2 cellular contexts compared by ENCODE assay signal in the genomic region with DNA sequence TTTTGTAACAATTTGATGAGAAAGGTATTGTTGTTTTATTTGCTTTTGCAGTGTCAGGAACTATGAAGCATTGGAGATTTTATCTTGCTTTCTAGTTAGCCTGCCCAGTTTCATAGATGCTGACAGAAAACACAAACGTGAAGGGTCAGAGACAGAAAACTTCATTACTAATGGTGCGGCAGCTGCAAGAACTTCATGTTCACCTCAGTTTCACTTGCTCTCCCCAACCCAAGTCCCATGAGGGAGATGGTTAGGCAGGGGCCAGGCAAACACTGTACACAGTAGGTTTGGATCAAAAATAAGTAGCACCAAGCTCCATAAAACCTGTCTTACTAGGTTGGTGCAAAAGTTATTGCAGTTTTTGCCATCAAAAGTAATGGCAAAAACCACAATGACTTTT.
TF ChIP-seq lines count a peak whose summit lies in the region.

No MANE protein-coding gene starts in this region.

TF ChIP-seq in K562, 482 proteins besides CTCF, POLR2A, EP300 and RAD21 (continued from another document):
- TF ChIP-seq, protein P1, sequence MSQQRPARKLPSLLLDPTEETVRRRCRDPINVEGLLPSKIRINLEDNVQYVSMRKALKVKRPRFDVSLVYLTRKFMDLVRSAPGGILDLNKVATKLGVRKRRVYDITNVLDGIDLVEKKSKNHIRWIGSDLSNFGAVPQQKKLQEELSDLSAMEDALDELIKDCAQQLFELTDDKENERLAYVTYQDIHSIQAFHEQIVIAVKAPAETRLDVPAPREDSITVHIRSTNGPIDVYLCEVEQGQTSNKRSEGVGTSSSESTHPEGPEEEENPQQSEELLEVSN (IDR thresholded peaks at IDR 0.05; ENCODE audit: borderline replicate concordance in 1 of 2, extremely low read depth in 1 of 2, insufficient read depth in 1 of 2, insufficient read length in 1 of 2, low read depth in 1 of 2, low read length in 1 of 2, poor library complexity in 1 of 2, severe bottlenecking in 1 of 2) = no peak
- TF ChIP-seq FOXP1 (CRISPR knock-in tag; IDR thresholded peaks at IDR 0.05) (no peak), JUND (IDR thresholded peaks at IDR 0.05; ENCODE audit: borderline replicate concordance, low read depth, low read length) (no peak), JUND (tag; IDR thresholded peaks at IDR 0.05; ENCODE audit: borderline replicate concordance, low read depth, low read length) (no peak), MLX (CRISPR knock-in tag; conservative IDR thresholded peaks at IDR 0.05) (no peak), NFYB (IDR thresholded peaks at IDR 0.05; ENCODE audit: extremely low read depth, insufficient read length) (no peak), ZBTB12 (CRISPR knock-in tag; IDR thresholded peaks at IDR 0.05) (no peak)

TF ChIP-seq in SK-N-SH, 30 proteins besides CTCF, POLR2A, EP300 and RAD21 (continued from another document):
- TF ChIP-seq, protein P2, sequence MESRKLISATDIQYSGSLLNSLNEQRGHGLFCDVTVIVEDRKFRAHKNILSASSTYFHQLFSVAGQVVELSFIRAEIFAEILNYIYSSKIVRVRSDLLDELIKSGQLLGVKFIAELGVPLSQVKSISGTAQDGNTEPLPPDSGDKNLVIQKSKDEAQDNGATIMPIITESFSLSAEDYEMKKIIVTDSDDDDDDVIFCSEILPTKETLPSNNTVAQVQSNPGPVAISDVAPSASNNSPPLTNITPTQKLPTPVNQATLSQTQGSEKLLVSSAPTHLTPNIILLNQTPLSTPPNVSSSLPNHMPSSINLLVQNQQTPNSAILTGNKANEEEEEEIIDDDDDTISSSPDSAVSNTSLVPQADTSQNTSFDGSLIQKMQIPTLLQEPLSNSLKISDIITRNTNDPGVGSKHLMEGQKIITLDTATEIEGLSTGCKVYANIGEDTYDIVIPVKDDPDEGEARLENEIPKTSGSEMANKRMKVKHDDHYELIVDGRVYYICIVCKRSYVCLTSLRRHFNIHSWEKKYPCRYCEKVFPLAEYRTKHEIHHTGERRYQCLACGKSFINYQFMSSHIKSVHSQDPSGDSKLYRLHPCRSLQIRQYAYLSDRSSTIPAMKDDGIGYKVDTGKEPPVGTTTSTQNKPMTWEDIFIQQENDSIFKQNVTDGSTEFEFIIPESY (IDR thresholded peaks at IDR 0.05; ENCODE audit: borderline replicate concordance, low read depth) = no peak
- TF ChIP-seq ELF1 (IDR thresholded peaks at IDR 0.05) = no peak
- TF ChIP-seq PBX3 (IDR thresholded peaks at IDR 0.05) = no peak
- TF ChIP-seq, protein P3, sequence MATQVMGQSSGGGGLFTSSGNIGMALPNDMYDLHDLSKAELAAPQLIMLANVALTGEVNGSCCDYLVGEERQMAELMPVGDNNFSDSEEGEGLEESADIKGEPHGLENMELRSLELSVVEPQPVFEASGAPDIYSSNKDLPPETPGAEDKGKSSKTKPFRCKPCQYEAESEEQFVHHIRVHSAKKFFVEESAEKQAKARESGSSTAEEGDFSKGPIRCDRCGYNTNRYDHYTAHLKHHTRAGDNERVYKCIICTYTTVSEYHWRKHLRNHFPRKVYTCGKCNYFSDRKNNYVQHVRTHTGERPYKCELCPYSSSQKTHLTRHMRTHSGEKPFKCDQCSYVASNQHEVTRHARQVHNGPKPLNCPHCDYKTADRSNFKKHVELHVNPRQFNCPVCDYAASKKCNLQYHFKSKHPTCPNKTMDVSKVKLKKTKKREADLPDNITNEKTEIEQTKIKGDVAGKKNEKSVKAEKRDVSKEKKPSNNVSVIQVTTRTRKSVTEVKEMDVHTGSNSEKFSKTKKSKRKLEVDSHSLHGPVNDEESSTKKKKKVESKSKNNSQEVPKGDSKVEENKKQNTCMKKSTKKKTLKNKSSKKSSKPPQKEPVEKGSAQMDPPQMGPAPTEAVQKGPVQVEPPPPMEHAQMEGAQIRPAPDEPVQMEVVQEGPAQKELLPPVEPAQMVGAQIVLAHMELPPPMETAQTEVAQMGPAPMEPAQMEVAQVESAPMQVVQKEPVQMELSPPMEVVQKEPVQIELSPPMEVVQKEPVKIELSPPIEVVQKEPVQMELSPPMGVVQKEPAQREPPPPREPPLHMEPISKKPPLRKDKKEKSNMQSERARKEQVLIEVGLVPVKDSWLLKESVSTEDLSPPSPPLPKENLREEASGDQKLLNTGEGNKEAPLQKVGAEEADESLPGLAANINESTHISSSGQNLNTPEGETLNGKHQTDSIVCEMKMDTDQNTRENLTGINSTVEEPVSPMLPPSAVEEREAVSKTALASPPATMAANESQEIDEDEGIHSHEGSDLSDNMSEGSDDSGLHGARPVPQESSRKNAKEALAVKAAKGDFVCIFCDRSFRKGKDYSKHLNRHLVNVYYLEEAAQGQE (IDR thresholded peaks at IDR 0.05; ENCODE audit: low read depth, low read length) = no peak
- TF ChIP-seq IRF3 (IDR thresholded peaks at IDR 0.05; ENCODE audit: low read depth, low read length) = no peak
- no peak for TF ChIP-seq GATA2 (CRISPR knock-in tag; IDR thresholded peaks at IDR 0.05)
- no peak for TF ChIP-seq TCF12 (IDR thresholded peaks at IDR 0.05)
- no peak for TF ChIP-seq GABPA (IDR thresholded peaks at IDR 0.05; ENCODE audit: low read depth)
- no peak for TF ChIP-seq SIN3A (IDR thresholded peaks at IDR 0.05; ENCODE audit: borderline replicate concordance, low read depth, low read length)
- TF ChIP-seq MXI1 (IDR thresholded peaks at IDR 0.05; ENCODE audit: low read depth, low read length) = no peak
- no peak for TF ChIP-seq NRF1 (IDR thresholded peaks at IDR 0.05; ENCODE audit: low read depth, low read length)
- TF ChIP-seq MEF2A (IDR thresholded peaks at IDR 0.05; ENCODE audit: borderline replicate concordance, low read depth) = no peak
- TF ChIP-seq SMC3 (IDR thresholded peaks at IDR 0.05; ENCODE audit: low read depth, low read length) = no peak
- no peak for TF ChIP-seq TEAD4 (IDR thresholded peaks at IDR 0.05; ENCODE audit: borderline replicate concordance, insufficient read depth)
- TF ChIP-seq, protein P4, sequence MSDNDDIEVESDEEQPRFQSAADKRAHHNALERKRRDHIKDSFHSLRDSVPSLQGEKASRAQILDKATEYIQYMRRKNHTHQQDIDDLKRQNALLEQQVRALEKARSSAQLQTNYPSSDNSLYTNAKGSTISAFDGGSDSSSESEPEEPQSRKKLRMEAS (IDR thresholded peaks at IDR 0.05; ENCODE audit: low read depth) = no peak
TF ChIP-seq in SK-N-SH: peak in this region for 0.
